ENCODE assay signal across 8 cellular contexts in genomic region chr14:74881425-74882102, GRCh38. TPM values are rescaled to one million over a fixed set of nuclear protein-coding genes. Genes with fewer than 3 reads are reported as not detected.
DNase-seq lines count a peak whose midpoint lies in the region; ATAC-seq and TF ChIP-seq lines count a peak whose summit lies in the region.

TSS of gene DLST (plus strand) at chr14:74881916. CDS start at chr14:74881954, 38 bp downstream.

- no peaks in the 10 kb centered on the region for H3K9me3 ChIP-seq in mononuclear cell (ENCODE audit: low read depth, low read length)

- TF ChIP-seq CTCF in epithelial cell of esophagus (IDR thresholded peaks at IDR 0.05; ENCODE audit: insufficient read depth, low read depth, low read length, missing control alignments), result no peak

- H3K4me3 ChIP-seq in epithelial cell of esophagus (ENCODE audit: low read length), result peak within 1 kb of the TSS; percentile 62
- peak within 1 kb of the TSS; percentile 99 for H3K4me3 ChIP-seq in mononuclear cell (ENCODE audit: low read length)

- no peaks in the 10 kb centered on the region for H3K27me3 ChIP-seq in mononuclear cell (ENCODE audit: insufficient read depth, low read length)

- DNase-seq in DMS 273 treated with DMSO at 0.1 percent for 48 hours (lab: John Stamatoyannopoulos, UW) (peak; percentile 70), HuH-7.5 (ENCODE audit: low spot score) (peak; percentile 78), OCI-M1 (lab: John Stamatoyannopoulos, UW) (peak; percentile 86), activated T-cell treated with anti-CD3 and anti-CD28 coated beads for 24 hours (ENCODE audit: low read depth) (peak; percentile 81), epithelial cell of esophagus (ENCODE audit: low read depth) (peak; percentile 88)
- peak; percentile 80 for DNase-seq in stimulated activated CD8-positive, alpha-beta memory T cell treated with anti-CD3 and anti-CD28 coated beads, Interleukin-4, amount 100 ng/mL, for 24 hours (ENCODE audit: low read depth)

- ATAC-seq in GM21526 (IDR thresholded peaks at IDR 0.05; ENCODE audit: low FRiP score, unreplicated experiment), result peak; percentile 84

- H3K4me1 ChIP-seq in mononuclear cell (ENCODE audit: insufficient read depth, low read length), result peaks cover 44% of the 10 kb centered on the region

RNA-seq across cellular contexts. Expression of gene DLST, which starts in this region (rescaled TPM):
- total RNA-seq in mononuclear cell, result 92.4 TPM

Comparison
In these comparisons a context has a peak if more than half of its experiments do, and no peak if none do; other contexts are left out.
1. Peak in every context shown above with its lines: DNase-seq, ATAC-seq and H3K4me3 ChIP-seq.